ENCODE assay signal across 8 cellular contexts in genomic region chr3:125921712-125922111, GRCh38. TPM values are rescaled to one million over a fixed set of nuclear protein-coding genes. Genes with fewer than 3 reads are reported as not detected.
DNase-seq lines count a peak whose midpoint lies in the region; TF ChIP-seq lines count a peak whose summit lies in the region.
"Not testable (repeated sequence)": the region's sequence is repeated elsewhere in the genome, so short reads cannot be mapped to it uniquely, and the experiment has no call there.

No MANE protein-coding gene starts in this region.

- intact Hi-C loops in activated naive CD4-positive, alpha-beta T cell treated with anti-CD3 and anti-CD28 coated beads for 36 hours (cut with micrococcal nuclease) = loop anchor here (10.0 kb wide), 1 partner anchor 53 kb away; no protein-coding TSS in a partner anchor
- intact Hi-C loops in esophagus muscularis mucosa (cut with DNase I) = not testable (repeated sequence)

- H3K36me3 Mint-ChIP-seq in activated naive CD4-positive, alpha-beta T cell treated with anti-CD3 and anti-CD28 coated beads for 36 hours (ENCODE audit: low read depth) = not testable (repeated sequence)

- H3K4me3 Mint-ChIP-seq in activated naive CD4-positive, alpha-beta T cell treated with anti-CD3 and anti-CD28 coated beads for 36 hours = not testable (repeated sequence)

- not testable (repeated sequence) for H3K27me3 ChIP-seq in esophagus muscularis mucosa

- not testable (repeated sequence) for H3K27me3 Mint-ChIP-seq in activated naive CD4-positive, alpha-beta T cell treated with anti-CD3 and anti-CD28 coated beads for 36 hours (ENCODE audit: low read depth)

- peak; percentile 46 for DNase-seq in H4 (ENCODE audit: low spot score)
- DNase-seq in NCI-H2107 treated with DMSO at 0.1 percent for 48 hours (lab: John Stamatoyannopoulos, UW; ENCODE audit: unreplicated experiment) = peak; percentile 26
- peak in 4 of 5 experiments; percentile 17 to 58 (median 28) for DNase-seq in T-helper 2 cell
- peak; percentile 60 for DNase-seq in activated naive CD4-positive, alpha-beta T cell treated with anti-CD3 and anti-CD28 coated beads for 36 hours
- DNase-seq in esophagus muscularis mucosa (ENCODE audit: extremely low spot score) = not testable (repeated sequence)
- peak; percentile 29 to 59 for DNase-seq in lung microvascular endothelial cell (ENCODE audit: low read depth in 2 of 2)
- peak; percentile 51 for DNase-seq in stimulated activated CD4-positive, alpha-beta T cell treated with anti-CD3 and anti-CD28 coated beads, Interleukin-4, amount 100 ng/mL, for 24 hours

- H3K27ac Mint-ChIP-seq in activated naive CD4-positive, alpha-beta T cell treated with anti-CD3 and anti-CD28 coated beads for 36 hours = not testable (repeated sequence)

- not testable (repeated sequence) for H3K4me3 ChIP-seq in esophagus muscularis mucosa

- not testable (repeated sequence) for TF ChIP-seq POLR2A in esophagus muscularis mucosa (IDR thresholded peaks at IDR 0.05; ENCODE audit: low read depth)

- not testable (repeated sequence) for H3K4me1 ChIP-seq in esophagus muscularis mucosa

- CTCF ChIA-PET in activated naive CD4-positive, alpha-beta T cell treated with anti-CD3 and anti-CD28 coated beads for 36 hours (lab: Charles Lee) = interaction anchor here (1.2 kb wide), 1 partner anchor 156 kb away, joined by 3 read pairs; no protein-coding TSS in a partner anchor

- not testable (repeated sequence) for H3K9me3 ChIP-seq in esophagus muscularis mucosa

- H3K9me3 Mint-ChIP-seq in activated naive CD4-positive, alpha-beta T cell treated with anti-CD3 and anti-CD28 coated beads for 36 hours = not testable (repeated sequence)

- 52% methylated on average over 5 of the region's 5 CpGs for WGBS in esophagus muscularis mucosa

- peaks cover 23% of the 10 kb centered on the region for H3K4me1 Mint-ChIP-seq in activated naive CD4-positive, alpha-beta T cell treated with anti-CD3 and anti-CD28 coated beads for 36 hours (ENCODE audit: low read depth)

- H3K27ac ChIP-seq in C4-2B; esophagus muscularis mucosa (replicated peaks in 1 of 4): not testable (repeated sequence)

- H3K36me3 ChIP-seq in esophagus muscularis mucosa = not testable (repeated sequence)

- not testable (repeated sequence) for TF ChIP-seq EP300 in esophagus muscularis mucosa (IDR thresholded peaks at IDR 0.05)

- peak; percentile 75 for TF ChIP-seq CTCF in C4-2B (conservative IDR thresholded peaks at IDR 0.05)
- TF ChIP-seq CTCF in esophagus muscularis mucosa (IDR thresholded peaks at IDR 0.05) = peak; percentile 46 to 58 (median 54)

RNA-seq across cellular contexts. Expression of gene ROPN1B, which starts 47.3 kb away (rescaled TPM):
- total RNA-seq in H4 (2014; rRNA removed; shearing (Covaris generic)) = 0.83 TPM in 1 of 2 replicates, not detected in the other
- not detected for total RNA-seq in activated naive CD4-positive, alpha-beta T cell treated with anti-CD3 and anti-CD28 coated beads for 36 hours
- total RNA-seq in esophagus muscularis mucosa (under 1 TPM in 1 of 4 donors, not detected in 3; 0.52 TPM), lung microvascular endothelial cell (not detected in 2 replicates)
